In the genomic region with DNA sequence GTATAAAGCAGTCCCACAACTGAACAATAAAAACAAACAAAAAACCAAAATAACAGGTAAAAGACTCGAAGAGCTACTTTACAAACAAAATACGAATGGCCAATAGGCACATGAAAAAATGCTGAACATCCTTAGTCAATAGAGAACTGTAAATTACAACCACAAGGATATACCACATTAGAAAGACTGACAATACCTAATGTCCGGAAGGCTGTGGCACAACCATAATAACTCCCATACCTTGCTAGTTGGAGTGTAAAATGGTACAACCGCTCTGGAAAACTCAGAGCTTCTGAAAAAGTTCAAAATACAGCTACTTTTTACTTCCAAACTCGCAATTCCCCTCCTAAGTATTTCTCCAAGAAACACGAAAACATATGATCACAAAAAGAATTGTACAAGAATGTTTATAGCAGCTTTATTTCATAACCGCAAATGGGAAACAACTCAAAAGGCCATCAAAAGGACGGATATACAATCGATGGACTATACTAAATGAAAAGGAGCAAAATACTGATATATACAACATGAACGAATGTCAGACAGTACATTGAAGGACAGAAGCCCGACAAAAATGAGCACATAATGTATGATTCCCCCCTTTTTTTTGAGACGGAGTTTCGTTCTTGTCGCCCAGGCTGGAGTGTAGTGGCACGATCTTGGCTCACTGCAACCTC, we compare ENCODE assay signal across 1 cellular context.
TF ChIP-seq lines count a peak whose summit lies in the region.

No MANE protein-coding gene starts in this region.

TF ChIP-seq in GM23338, 12 proteins besides CTCF, POLR2A, EP300 and RAD21 (continued from another document):
- TF ChIP-seq, protein P1, sequence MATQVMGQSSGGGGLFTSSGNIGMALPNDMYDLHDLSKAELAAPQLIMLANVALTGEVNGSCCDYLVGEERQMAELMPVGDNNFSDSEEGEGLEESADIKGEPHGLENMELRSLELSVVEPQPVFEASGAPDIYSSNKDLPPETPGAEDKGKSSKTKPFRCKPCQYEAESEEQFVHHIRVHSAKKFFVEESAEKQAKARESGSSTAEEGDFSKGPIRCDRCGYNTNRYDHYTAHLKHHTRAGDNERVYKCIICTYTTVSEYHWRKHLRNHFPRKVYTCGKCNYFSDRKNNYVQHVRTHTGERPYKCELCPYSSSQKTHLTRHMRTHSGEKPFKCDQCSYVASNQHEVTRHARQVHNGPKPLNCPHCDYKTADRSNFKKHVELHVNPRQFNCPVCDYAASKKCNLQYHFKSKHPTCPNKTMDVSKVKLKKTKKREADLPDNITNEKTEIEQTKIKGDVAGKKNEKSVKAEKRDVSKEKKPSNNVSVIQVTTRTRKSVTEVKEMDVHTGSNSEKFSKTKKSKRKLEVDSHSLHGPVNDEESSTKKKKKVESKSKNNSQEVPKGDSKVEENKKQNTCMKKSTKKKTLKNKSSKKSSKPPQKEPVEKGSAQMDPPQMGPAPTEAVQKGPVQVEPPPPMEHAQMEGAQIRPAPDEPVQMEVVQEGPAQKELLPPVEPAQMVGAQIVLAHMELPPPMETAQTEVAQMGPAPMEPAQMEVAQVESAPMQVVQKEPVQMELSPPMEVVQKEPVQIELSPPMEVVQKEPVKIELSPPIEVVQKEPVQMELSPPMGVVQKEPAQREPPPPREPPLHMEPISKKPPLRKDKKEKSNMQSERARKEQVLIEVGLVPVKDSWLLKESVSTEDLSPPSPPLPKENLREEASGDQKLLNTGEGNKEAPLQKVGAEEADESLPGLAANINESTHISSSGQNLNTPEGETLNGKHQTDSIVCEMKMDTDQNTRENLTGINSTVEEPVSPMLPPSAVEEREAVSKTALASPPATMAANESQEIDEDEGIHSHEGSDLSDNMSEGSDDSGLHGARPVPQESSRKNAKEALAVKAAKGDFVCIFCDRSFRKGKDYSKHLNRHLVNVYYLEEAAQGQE (IDR thresholded peaks at IDR 0.05; ENCODE audit: unreplicated experiment): no peak
- TF ChIP-seq ZNF331 (CRISPR knock-in tag; IDR thresholded peaks at IDR 0.05; ENCODE audit: low read depth): no peak
- TF ChIP-seq, protein P2, sequence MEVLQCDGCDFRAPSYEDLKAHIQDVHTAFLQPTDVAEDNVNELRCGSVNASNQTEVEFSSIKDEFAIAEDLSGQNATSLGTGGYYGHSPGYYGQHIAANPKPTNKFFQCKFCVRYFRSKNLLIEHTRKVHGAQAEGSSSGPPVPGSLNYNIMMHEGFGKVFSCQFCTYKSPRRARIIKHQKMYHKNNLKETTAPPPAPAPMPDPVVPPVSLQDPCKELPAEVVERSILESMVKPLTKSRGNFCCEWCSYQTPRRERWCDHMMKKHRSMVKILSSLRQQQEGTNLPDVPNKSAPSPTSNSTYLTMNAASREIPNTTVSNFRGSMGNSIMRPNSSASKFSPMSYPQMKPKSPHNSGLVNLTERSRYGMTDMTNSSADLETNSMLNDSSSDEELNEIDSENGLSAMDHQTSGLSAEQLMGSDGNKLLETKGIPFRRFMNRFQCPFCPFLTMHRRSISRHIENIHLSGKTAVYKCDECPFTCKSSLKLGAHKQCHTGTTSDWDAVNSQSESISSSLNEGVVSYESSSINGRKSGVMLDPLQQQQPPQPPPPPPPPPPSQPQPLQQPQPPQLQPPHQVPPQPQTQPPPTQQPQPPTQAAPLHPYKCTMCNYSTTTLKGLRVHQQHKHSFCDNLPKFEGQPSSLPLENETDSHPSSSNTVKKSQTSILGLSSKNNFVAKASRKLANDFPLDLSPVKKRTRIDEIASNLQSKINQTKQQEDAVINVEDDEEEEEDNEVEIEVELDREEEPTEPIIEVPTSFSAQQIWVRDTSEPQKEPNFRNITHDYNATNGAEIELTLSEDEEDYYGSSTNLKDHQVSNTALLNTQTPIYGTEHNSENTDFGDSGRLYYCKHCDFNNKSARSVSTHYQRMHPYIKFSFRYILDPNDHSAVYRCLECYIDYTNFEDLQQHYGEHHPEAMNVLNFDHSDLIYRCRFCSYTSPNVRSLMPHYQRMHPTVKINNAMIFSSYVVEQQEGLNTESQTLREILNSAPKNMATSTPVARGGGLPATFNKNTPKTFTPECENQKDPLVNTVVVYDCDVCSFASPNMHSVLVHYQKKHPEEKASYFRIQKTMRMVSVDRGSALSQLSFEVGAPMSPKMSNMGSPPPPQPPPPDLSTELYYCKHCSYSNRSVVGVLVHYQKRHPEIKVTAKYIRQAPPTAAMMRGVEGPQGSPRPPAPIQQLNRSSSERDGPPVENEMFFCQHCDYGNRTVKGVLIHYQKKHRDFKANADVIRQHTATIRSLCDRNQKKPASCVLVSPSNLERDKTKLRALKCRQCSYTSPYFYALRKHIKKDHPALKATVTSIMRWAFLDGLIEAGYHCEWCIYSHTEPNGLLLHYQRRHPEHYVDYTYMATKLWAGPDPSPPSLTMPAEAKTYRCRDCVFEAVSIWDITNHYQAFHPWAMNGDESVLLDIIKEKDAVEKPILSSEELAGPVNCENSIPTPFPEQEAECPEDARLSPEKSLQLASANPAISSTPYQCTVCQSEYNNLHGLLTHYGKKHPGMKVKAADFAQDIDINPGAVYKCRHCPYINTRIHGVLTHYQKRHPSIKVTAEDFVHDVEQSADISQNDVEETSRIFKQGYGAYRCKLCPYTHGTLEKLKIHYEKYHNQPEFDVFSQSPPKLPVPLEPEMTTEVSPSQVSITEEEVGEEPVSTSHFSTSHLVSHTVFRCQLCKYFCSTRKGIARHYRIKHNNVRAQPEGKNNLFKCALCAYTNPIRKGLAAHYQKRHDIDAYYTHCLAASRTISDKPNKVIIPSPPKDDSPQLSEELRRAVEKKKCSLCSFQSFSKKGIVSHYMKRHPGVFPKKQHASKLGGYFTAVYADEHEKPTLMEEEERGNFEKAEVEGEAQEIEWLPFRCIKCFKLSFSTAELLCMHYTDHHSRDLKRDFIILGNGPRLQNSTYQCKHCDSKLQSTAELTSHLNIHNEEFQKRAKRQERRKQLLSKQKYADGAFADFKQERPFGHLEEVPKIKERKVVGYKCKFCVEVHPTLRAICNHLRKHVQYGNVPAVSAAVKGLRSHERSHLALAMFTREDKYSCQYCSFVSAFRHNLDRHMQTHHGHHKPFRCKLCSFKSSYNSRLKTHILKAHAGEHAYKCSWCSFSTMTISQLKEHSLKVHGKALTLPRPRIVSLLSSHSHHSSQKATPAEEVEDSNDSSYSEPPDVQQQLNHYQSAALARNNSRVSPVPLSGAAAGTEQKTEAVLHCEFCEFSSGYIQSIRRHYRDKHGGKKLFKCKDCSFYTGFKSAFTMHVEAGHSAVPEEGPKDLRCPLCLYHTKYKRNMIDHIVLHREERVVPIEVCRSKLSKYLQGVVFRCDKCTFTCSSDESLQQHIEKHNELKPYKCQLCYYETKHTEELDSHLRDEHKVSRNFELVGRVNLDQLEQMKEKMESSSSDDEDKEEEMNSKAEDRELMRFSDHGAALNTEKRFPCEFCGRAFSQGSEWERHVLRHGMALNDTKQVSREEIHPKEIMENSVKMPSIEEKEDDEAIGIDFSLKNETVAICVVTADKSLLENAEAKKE (CRISPR knock-in tag; IDR thresholded peaks at IDR 0.05): no peak
- TF ChIP-seq EZH2phosphoT487 (IDR thresholded peaks at IDR 0.05; ENCODE audit: unreplicated experiment): no peak
- TF ChIP-seq JUNB (IDR thresholded peaks at IDR 0.05; ENCODE audit: unreplicated experiment): no peak
- no peak for TF ChIP-seq POLR2AphosphoS5 (IDR thresholded peaks at IDR 0.05; ENCODE audit: low read depth)
- no peak for TF ChIP-seq CREB1 (CRISPR knock-in tag; IDR thresholded peaks at IDR 0.05; ENCODE audit: low read depth)
- no peak for TF ChIP-seq NANOG (IDR thresholded peaks at IDR 0.05; ENCODE audit: borderline replicate concordance)
- TF ChIP-seq, protein P3, sequence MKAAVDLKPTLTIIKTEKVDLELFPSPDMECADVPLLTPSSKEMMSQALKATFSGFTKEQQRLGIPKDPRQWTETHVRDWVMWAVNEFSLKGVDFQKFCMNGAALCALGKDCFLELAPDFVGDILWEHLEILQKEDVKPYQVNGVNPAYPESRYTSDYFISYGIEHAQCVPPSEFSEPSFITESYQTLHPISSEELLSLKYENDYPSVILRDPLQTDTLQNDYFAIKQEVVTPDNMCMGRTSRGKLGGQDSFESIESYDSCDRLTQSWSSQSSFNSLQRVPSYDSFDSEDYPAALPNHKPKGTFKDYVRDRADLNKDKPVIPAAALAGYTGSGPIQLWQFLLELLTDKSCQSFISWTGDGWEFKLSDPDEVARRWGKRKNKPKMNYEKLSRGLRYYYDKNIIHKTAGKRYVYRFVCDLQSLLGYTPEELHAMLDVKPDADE (IDR thresholded peaks at IDR 0.05): no peak
- no peak for TF ChIP-seq ZNF114 (CRISPR knock-in tag; IDR thresholded peaks at IDR 0.05)
